ENCODE assay signal across 1 cellular context in the genomic region with DNA sequence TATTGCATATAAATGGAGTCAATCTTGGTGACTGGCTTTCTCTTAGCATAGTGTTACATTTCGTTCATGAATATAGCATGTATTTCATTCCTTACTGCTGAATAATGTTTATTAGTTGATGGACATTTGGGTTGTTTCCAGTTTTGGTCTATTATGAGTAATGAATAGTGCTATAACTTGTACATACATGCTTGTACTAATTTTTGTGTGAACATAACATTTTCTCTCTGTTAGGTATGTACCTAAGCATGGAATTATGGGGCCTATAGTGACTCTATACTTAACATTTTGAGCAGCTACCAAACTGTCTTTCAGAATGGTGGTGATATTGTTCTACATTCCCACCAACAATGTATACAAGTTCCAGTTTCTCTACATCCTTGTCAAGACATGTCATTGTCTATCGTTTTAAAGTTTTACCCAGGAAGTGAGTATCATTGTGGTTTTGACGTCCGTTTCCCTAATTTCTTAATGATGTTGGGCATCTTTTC.
TF ChIP-seq lines count a peak whose summit lies in the region.

No MANE protein-coding gene starts in this region.

TF ChIP-seq in A549, 52 proteins besides CTCF, POLR2A, EP300 and RAD21 (continued from another document):
- TF ChIP-seq BHLHE40 (IDR thresholded peaks at IDR 0.05; ENCODE audit: low read depth, low read length) (no peak), HEYL (CRISPR knock-in tag; IDR thresholded peaks at IDR 0.05) (no peak), MYC (IDR thresholded peaks at IDR 0.05; ENCODE audit: borderline replicate concordance, low read length) (no peak), SMC3 (IDR thresholded peaks at IDR 0.05) (no peak), TFCP2L1 (CRISPR knock-in tag; IDR thresholded peaks at IDR 0.05) (no peak), FOXS1 (CRISPR knock-in tag; IDR thresholded peaks at IDR 0.05) (no peak), FOSB (CRISPR knock-in tag; IDR thresholded peaks at IDR 0.05) (no peak), NR3C1 (IDR thresholded peaks at IDR 0.05) (no peak), HOXB5 (CRISPR knock-in tag; IDR thresholded peaks at IDR 0.05) (no peak)
- TF ChIP-seq, protein P1, sequence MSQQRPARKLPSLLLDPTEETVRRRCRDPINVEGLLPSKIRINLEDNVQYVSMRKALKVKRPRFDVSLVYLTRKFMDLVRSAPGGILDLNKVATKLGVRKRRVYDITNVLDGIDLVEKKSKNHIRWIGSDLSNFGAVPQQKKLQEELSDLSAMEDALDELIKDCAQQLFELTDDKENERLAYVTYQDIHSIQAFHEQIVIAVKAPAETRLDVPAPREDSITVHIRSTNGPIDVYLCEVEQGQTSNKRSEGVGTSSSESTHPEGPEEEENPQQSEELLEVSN (IDR thresholded peaks at IDR 0.05; ENCODE audit: borderline replicate concordance, low read depth), result no peak
- TF ChIP-seq, protein P2, sequence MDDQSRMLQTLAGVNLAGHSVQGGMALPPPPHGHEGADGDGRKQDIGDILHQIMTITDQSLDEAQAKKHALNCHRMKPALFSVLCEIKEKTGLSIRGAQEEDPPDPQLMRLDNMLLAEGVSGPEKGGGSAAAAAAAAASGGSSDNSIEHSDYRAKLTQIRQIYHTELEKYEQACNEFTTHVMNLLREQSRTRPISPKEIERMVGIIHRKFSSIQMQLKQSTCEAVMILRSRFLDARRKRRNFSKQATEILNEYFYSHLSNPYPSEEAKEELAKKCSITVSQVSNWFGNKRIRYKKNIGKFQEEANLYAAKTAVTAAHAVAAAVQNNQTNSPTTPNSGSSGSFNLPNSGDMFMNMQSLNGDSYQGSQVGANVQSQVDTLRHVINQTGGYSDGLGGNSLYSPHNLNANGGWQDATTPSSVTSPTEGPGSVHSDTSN (IDR thresholded peaks at IDR 0.05), result no peak
